In the genomic region with DNA sequence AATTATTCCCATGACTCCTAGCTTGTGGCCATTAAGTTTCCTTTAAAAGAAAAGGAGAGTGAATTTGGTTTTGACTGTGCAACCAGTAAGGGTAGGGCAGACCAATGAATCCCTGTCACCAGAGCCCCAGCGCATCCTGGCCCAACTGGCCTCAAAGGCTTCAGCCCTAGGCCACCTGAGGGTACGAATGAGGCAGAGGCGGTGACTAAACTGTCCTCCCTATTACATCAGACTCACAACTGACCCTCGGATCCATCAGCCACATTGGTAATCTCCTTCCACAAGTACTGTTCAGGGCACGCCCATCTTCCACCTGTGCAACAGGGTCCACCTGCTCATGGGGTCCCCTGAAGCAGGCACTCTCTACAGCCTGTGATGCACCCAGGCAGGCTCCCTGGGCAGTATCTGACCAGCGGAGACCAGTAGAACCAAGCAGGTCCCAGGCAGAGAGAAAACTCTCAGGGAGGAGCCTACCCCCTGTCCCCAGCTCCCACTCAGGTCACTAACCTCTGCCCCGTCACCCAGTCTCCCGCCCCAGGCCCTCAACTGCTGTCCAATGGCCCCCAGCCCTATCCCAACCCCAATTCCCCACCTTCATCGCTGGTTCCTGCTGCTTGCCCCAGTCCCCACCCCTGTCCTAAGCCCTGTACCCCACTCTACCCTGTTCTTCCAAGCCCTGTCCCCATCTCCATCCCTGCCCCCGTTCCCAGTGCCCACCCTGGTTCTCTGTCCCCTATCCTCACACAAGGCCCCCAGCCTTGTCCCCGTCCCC, we compare ENCODE assay signal across 8 cellular contexts. TPM values are rescaled to one million over a fixed set of nuclear protein-coding genes. Genes with fewer than 3 reads are reported as not detected.
A peak's percentile ranks its signal among the peaks of the same experiment; 100 is the strongest.
DNase-seq lines count a peak whose midpoint lies in the region; ATAC-seq and TF ChIP-seq lines count a peak whose summit lies in the region.

No MANE protein-coding gene starts in this region.

- H3K27ac ChIP-seq in CD8-positive, alpha-beta memory T cell (ENCODE audit: low read depth, low read length): peak overlapping the region; percentile 69
- H3K27ac ChIP-seq in SJCRH30: no peak overlapping the region
- H3K27ac ChIP-seq in esophagus muscularis mucosa (replicated peaks in 1 of 4): peak overlapping the region; percentile 84 to 95 (median 92)

- H3K4me3 ChIP-seq in CD8-positive, alpha-beta memory T cell (ENCODE audit: low read length): peak overlapping the region; percentile 66
- H3K4me3 ChIP-seq in SJCRH30 (peak overlapping the region; percentile 92), esophagus muscularis mucosa (peak overlapping the region; percentile 87 to 99 (median 94))

- no peaks in the 10 kb centered on the region for H3K9me3 ChIP-seq in CD8-positive, alpha-beta memory T cell (ENCODE audit: low read length)
- H3K9me3 ChIP-seq in SJCRH30 (replicated peaks) (peaks cover 7% of the 10 kb centered on the region; the same call in 1 of the 2 replicates), esophagus muscularis mucosa (no peaks in the 10 kb centered on the region)

- H3K36me3 ChIP-seq in CD8-positive, alpha-beta memory T cell (ENCODE audit: insufficient read depth, low read length): peaks cover 19% of the 10 kb centered on the region
- H3K36me3 ChIP-seq in SJCRH30: peaks cover 26% of the 10 kb centered on the region
- H3K36me3 ChIP-seq in esophagus muscularis mucosa: peaks cover 26 to 37% (median 36%) of the 10 kb centered on the region in 4 donors

- no peak for ATAC-seq in GM19035 (IDR thresholded peaks at IDR 0.05; ENCODE audit: unreplicated experiment)
- no peak for ATAC-seq in GM21381 (IDR thresholded peaks at IDR 0.05; ENCODE audit: unreplicated experiment)
- ATAC-seq in GM21423 (IDR thresholded peaks at IDR 0.05; ENCODE audit: unreplicated experiment): no peak

- no peak for TF ChIP-seq POLR2A in esophagus muscularis mucosa (IDR thresholded peaks at IDR 0.05; ENCODE audit: low read depth)

- WGBS in esophagus muscularis mucosa: 67% methylated on average over 11 of the region's 11 CpGs

- in situ Hi-C loops in G401 (cut with HindIII; ENCODE audit: low sequenced_read_pairs): no loop called here

- TF ChIP-seq EP300 in esophagus muscularis mucosa (IDR thresholded peaks at IDR 0.05): no peak

- H3K9me3 Mint-ChIP-seq in CD8-positive, alpha-beta memory T cell: no peaks in the 10 kb centered on the region
- no peaks in the 10 kb centered on the region for H3K9me3 Mint-ChIP-seq in osteocyte (ENCODE audit: unreplicated experiment)

- H3K36me3 Mint-ChIP-seq in CD8-positive, alpha-beta memory T cell: peaks cover 0 to 39% (median 3%) of the 10 kb centered on the region in 3 donors
- H3K36me3 Mint-ChIP-seq in osteocyte (ENCODE audit: unreplicated experiment): peaks cover 11% of the 10 kb centered on the region

- no peak for DNase-seq in CD8-positive, alpha-beta memory T cell
- DNase-seq in SJCRH30: no peak
- no peak for DNase-seq in esophagus muscularis mucosa (ENCODE audit: extremely low spot score)
- DNase-seq in osteocyte (ENCODE audit: extremely low spot score, unreplicated experiment): no peak
- DNase-seq in G401 (ENCODE audit: low spot score): no peak

- peaks cover 12 to 23% (median 17%) of the 10 kb centered on the region in 3 donors for H3K4me1 Mint-ChIP-seq in CD8-positive, alpha-beta memory T cell
- H3K4me1 Mint-ChIP-seq in osteocyte (ENCODE audit: unreplicated experiment): peaks cover 12% of the 10 kb centered on the region

- peak overlapping the region in 7 of 8 donors; percentile 63 to 87 (median 80) for H3K27ac Mint-ChIP-seq in CD8-positive, alpha-beta memory T cell
- peak overlapping the region; percentile 16 for H3K27ac Mint-ChIP-seq in osteocyte (ENCODE audit: unreplicated experiment)

- peaks cover 7% of the 10 kb centered on the region for H3K4me1 ChIP-seq in CD8-positive, alpha-beta memory T cell (ENCODE audit: insufficient read depth, low read length)
- H3K4me1 ChIP-seq in SJCRH30 (peaks cover 4% of the 10 kb centered on the region; the same call in 1 of the 2 replicates), esophagus muscularis mucosa (peaks cover 24 to 37% (median 27%) of the 10 kb centered on the region in 4 donors)

- no peaks in the 10 kb centered on the region for H3K27me3 ChIP-seq in CD8-positive, alpha-beta memory T cell (ENCODE audit: insufficient read depth, low read length, poor library complexity, severe bottlenecking)
- H3K27me3 ChIP-seq in SJCRH30 (no peaks in the 10 kb centered on the region), esophagus muscularis mucosa (no peaks in the 10 kb centered on the region)

- H3K27me3 Mint-ChIP-seq in CD8-positive, alpha-beta memory T cell: no peaks in the 10 kb centered on the region
- H3K27me3 Mint-ChIP-seq in osteocyte (ENCODE audit: unreplicated experiment): no peaks in the 10 kb centered on the region

- TF ChIP-seq CTCF in esophagus muscularis mucosa (IDR thresholded peaks at IDR 0.05): no peak
- TF ChIP-seq CTCF in osteocyte (IDR thresholded peaks at IDR 0.05): no peak

- intact Hi-C loops in esophagus muscularis mucosa (cut with DNase I): no loop called here

- POLR2A ChIA-PET in CD8-positive, alpha-beta memory T cell (lab: Charles Lee): no interaction called here

- peak overlapping the region; percentile 81 to 95 (median 84) for H3K4me3 Mint-ChIP-seq in CD8-positive, alpha-beta memory T cell
- peak overlapping the region; percentile 81 for H3K4me3 Mint-ChIP-seq in osteocyte (ENCODE audit: unreplicated experiment)

- CTCF ChIA-PET in CD8-positive, alpha-beta memory T cell (lab: Charles Lee): no interaction called here

RNA-seq across cellular contexts. Expression of gene EDF1, which starts 0.9 kb away (rescaled TPM):
- total RNA-seq in CD8-positive, alpha-beta memory T cell: 100 to 1,000 TPM; 354 to 356 TPM
- polyA plus RNA-seq in CD8-positive, alpha-beta memory T cell: 476 TPM
- total RNA-seq in SJCRH30 (2014; rRNA removed; shearing (Covaris generic)): 410 and 447 TPM in 2 replicates
- total RNA-seq in esophagus muscularis mucosa: 100 to 1,000 TPM; 233 to 283 (median 247) TPM
- total RNA-seq in osteocyte: 338 and 342 TPM in 2 replicates
- total RNA-seq in G401 (2014; rRNA removed; shearing (Covaris generic)): 308 and 348 TPM in 2 replicates

RNA-seq across cellular contexts. Expression of gene MAMDC4, which starts 13.0 kb away (rescaled TPM):
- total RNA-seq in CD8-positive, alpha-beta memory T cell: 10 to 100 TPM; 12.2 to 12.9 TPM
- not detected for polyA plus RNA-seq in CD8-positive, alpha-beta memory T cell
- 1.9 and 4.4 TPM in 2 replicates for total RNA-seq in SJCRH30 (2014; rRNA removed; shearing (Covaris generic))
- 1 to 10 TPM; 1.7 to 4.7 (median 2.1) TPM for total RNA-seq in esophagus muscularis mucosa
- 7.4 and 9.4 TPM in 2 replicates for total RNA-seq in osteocyte
- 1.9 TPM in 2 replicates for total RNA-seq in G401 (2014; rRNA removed; shearing (Covaris generic))

RNA-seq across cellular contexts. Expression of gene PHPT1, which starts 16.0 kb away (rescaled TPM):
- total RNA-seq in CD8-positive, alpha-beta memory T cell: 100 to 1,000 TPM; 108 to 110 TPM
- polyA plus RNA-seq in CD8-positive, alpha-beta memory T cell: 100.0 TPM
- total RNA-seq in SJCRH30 (2014; rRNA removed; shearing (Covaris generic)): 79.9 and 109 TPM in 2 replicates
- 10 to 100 TPM; 43.4 to 84.1 (median 53.9) TPM for total RNA-seq in esophagus muscularis mucosa
- 131 and 142 TPM in 2 replicates for total RNA-seq in osteocyte
- total RNA-seq in G401 (2014; rRNA removed; shearing (Covaris generic)): 139 and 226 TPM in 2 replicates

RNA-seq across cellular contexts. Expression of gene TRAF2, which starts 21.1 kb away (rescaled TPM):
- 10 to 100 TPM; 53.2 to 60.5 TPM for total RNA-seq in CD8-positive, alpha-beta memory T cell
- 23.1 TPM for polyA plus RNA-seq in CD8-positive, alpha-beta memory T cell
- 19.5 and 23.6 TPM in 2 replicates for total RNA-seq in SJCRH30 (2014; rRNA removed; shearing (Covaris generic))
- 10 to 100 TPM in 2 of 4 donors, 1 to 10 TPM in 2; 6.6 to 15.5 (median 12.4) TPM for total RNA-seq in esophagus muscularis mucosa
- total RNA-seq in osteocyte: 12.2 and 14.4 TPM in 2 replicates
- 22.6 and 36.3 TPM in 2 replicates for total RNA-seq in G401 (2014; rRNA removed; shearing (Covaris generic))

RNA-seq across cellular contexts. Expression of gene AJM1, which starts 22.9 kb away (rescaled TPM):
- total RNA-seq in CD8-positive, alpha-beta memory T cell: 1 to 10 TPM; 3.2 TPM
- 0.39 TPM for polyA plus RNA-seq in CD8-positive, alpha-beta memory T cell
- 0.35 and 0.77 TPM in 2 replicates for total RNA-seq in SJCRH30 (2014; rRNA removed; shearing (Covaris generic))
- total RNA-seq in esophagus muscularis mucosa (10 to 100 TPM in 3 of 4 donors, 1 to 10 TPM in 1; 3.3 to 14.0 (median 11.4) TPM), osteocyte (4.4 and 4.5 TPM in 2 replicates)
- 0.49 and 1.1 TPM in 2 replicates for total RNA-seq in G401 (2014; rRNA removed; shearing (Covaris generic))
